ENCODE assay signal across 19 cellular contexts in genomic region chr6:54294965-54295532, GRCh38. TPM values are rescaled to one million over a fixed set of nuclear protein-coding genes. Genes with fewer than 3 reads are reported as not detected.
A peak's percentile ranks its signal among the peaks of the same experiment; 100 is the strongest.
DNase-seq lines count a peak whose midpoint lies in the region; ATAC-seq, FAIRE-seq and TF ChIP-seq lines count a peak whose summit lies in the region.
"Had no signal": no experiment of that assay in that cellular context is flagged by ENCODE, and none has a peak within 500 bp of the region (broad histone marks: within the 10 kb centered on the region; RNA-seq: fewer than 3 reads in every experiment).

No MANE protein-coding gene starts in this region.

- H3K4me1 ChIP-seq in left ventricle myocardium inferior = no peaks in the 10 kb centered on the region
- no peaks in the 10 kb centered on the region for H3K4me1 ChIP-seq in kidney (ENCODE audit: control insufficient read depth in 1 of 2, insufficient read depth in 1 of 2, low read depth in 1 of 2, low read length in 2 of 2)
- H3K4me1 ChIP-seq in spleen = no peaks in the 10 kb centered on the region
- peaks cover 7% of the 10 kb centered on the region; the same call in 1 of the 2 replicates for H3K4me1 ChIP-seq in MM.1S (ENCODE audit: low read length)
- H3K4me1 ChIP-seq: BLaER1, Caco-2 had no signal

- H3F3A ChIP-seq in MM.1S (ENCODE audit: insufficient read depth, low read length) = no peaks in the 10 kb centered on the region

- TF ChIP-seq POLR2A in spleen (IDR thresholded peaks at IDR 0.05) = no peak

- H3K9me3 ChIP-seq in left ventricle myocardium inferior (replicated peaks) (no peaks in the 10 kb centered on the region), kidney (ENCODE audit: control insufficient read depth in 1 of 2, low read length in 2 of 2) (no peaks in the 10 kb centered on the region), spleen (peaks cover 0 to 5% (median 0%) of the 10 kb centered on the region in 8 donors), MM.1S (replicated peaks; ENCODE audit: insufficient read depth, low read length) (no peaks in the 10 kb centered on the region)
- H3K9me3 ChIP-seq: BLaER1, Caco-2 had no signal

- intact Hi-C loops in Right ventricle myocardium superior (cut with DNase I) = no loop called here
- intact Hi-C loops in left ventricle myocardium inferior (cut with micrococcal nuclease) = no loop called here
- intact Hi-C loops in kidney (cut with DNase I) = no loop called here
- intact Hi-C loops in spleen (cut with DNase I; ENCODE audit: low total_unique reads) = no loop called here

- H3K9ac ChIP-seq in kidney (ENCODE audit: low read length in 2 of 2) = no peak overlapping the region
- H3K9ac ChIP-seq in MM.1S (ENCODE audit: low read length) = no peak overlapping the region
- H3K9ac ChIP-seq: BLaER1 had no signal

- H3K27me3 ChIP-seq in left ventricle myocardium inferior (ENCODE audit: low read depth) (no peaks in the 10 kb centered on the region), spleen (replicated peaks in 1 of 7) (no peaks in the 10 kb centered on the region), MM.1S (replicated peaks; ENCODE audit: insufficient read depth, low read length) (no peaks in the 10 kb centered on the region)
- H3K27me3 ChIP-seq: BLaER1 had no signal

- H3K4me3 ChIP-seq in left ventricle myocardium inferior (no peak overlapping the region), kidney (ENCODE audit: low read length in 2 of 2) (no peak overlapping the region), spleen (no peak overlapping the region), MM.1S (ENCODE audit: low read length) (no peak overlapping the region)
- H3K4me3 ChIP-seq: BLaER1 had no signal

- 74 to 96% (median 89%) methylated on average over 6 to 8 of the region's 8 CpGs for WGBS in spleen, 5 donors

- H3K36me3 ChIP-seq in left ventricle myocardium inferior (no peaks in the 10 kb centered on the region), kidney (ENCODE audit: control insufficient read depth in 1 of 2, insufficient read depth in 2 of 2, low read length in 2 of 2) (no peaks in the 10 kb centered on the region), spleen (no peaks in the 10 kb centered on the region), MM.1S (replicated peaks; ENCODE audit: insufficient read depth, low read length) (no peaks in the 10 kb centered on the region)
- H3K36me3 ChIP-seq: BLaER1 had no signal

- no peak overlapping the region for H2AFZ ChIP-seq in MM.1S (ENCODE audit: low read length)

- no peaks in the 10 kb centered on the region for H3K79me2 ChIP-seq in MM.1S (ENCODE audit: low read length)

- H3K4me2 ChIP-seq in MM.1S (ENCODE audit: low read depth, low read length) = no peak overlapping the region
- H3K4me2 ChIP-seq: BLaER1 had no signal

- H3K27ac ChIP-seq in left ventricle myocardium inferior (replicated peaks) (no peak overlapping the region), kidney (ENCODE audit: low read depth in 2 of 2, low read length in 2 of 2) (no peak overlapping the region), spleen (no peak overlapping the region), MM.1S (ENCODE audit: low read length) (no peak overlapping the region)
- H3K27ac ChIP-seq: BLaER1 had no signal

- no peak for ATAC-seq in Right ventricle myocardium superior (ENCODE audit: poor library complexity)
- ATAC-seq: HepG2 had no signal

- no peak for FAIRE-seq in kidney (lab: Jason Lieb, UNC)
- FAIRE-seq: GM19239, HepG2 had no signal

- H4K20me1 ChIP-seq in MM.1S (ENCODE audit: insufficient read depth, low read length) = no peaks in the 10 kb centered on the region
- H4K20me1 ChIP-seq: BLaER1 had no signal

- no peak for TF ChIP-seq CTCF in left ventricle myocardium inferior (IDR thresholded peaks at IDR 0.05; ENCODE audit: borderline replicate concordance)
- no peak for TF ChIP-seq CTCF in kidney (IDR thresholded peaks at IDR 0.05; ENCODE audit: borderline replicate concordance, extremely low read depth, insufficient read depth)
- TF ChIP-seq CTCF in spleen (IDR thresholded peaks at IDR 0.05 in 8 of 11, conservative IDR thresholded peaks at IDR 0.05 in 3 of 11) = no peak
- no peak for TF ChIP-seq CTCF in MM.1S (IDR thresholded peaks at IDR 0.05; ENCODE audit: low read length)

- H3K9me2 ChIP-seq in MM.1S (replicated peaks; ENCODE audit: insufficient read depth, low read length) = no peaks in the 10 kb centered on the region

- DNase-seq in Right ventricle myocardium superior (peak; percentile 34), left ventricle myocardium inferior (no peak), kidney (peak; percentile 39), spleen (peak; percentile 62), NCI-H510A treated with DMSO at 0.1 percent for 48 hours (lab: John Stamatoyannopoulos, UW) (no peak), MM.1S (no peak), mucosa of gallbladder (ENCODE audit: low spot score) (no peak)
- DNase-seq: 8988T; AML-193; Caco-2; CD8-positive, alpha-beta memory T cell; DMS53; GF-D8; GOT3; H9 had no signal

RNA-seq across cellular contexts. Expression of gene TINAG, which starts 13.2 kb away (rescaled TPM):
- 0.16 TPM for total RNA-seq in Right ventricle myocardium superior
- total RNA-seq in left ventricle myocardium inferior = 0.41 TPM
- 22.1 TPM for total RNA-seq in kidney
- 73.0 TPM for polyA plus RNA-seq in kidney (ENCODE audit: insufficient read depth, low read depth, low replicate concordance)
- total RNA-seq in spleen = not detected
- not detected for polyA plus RNA-seq in spleen
- 8.8 TPM for total RNA-seq in mucosa of gallbladder
- total RNA-seq: Caco-2; CD8-positive, alpha-beta memory T cell; H9; HT1080 had no signal
- polyA plus RNA-seq: CD8-positive, alpha-beta memory T cell had no signal

Comparison
In these comparisons a context has a peak if more than half of its experiments do, and no peak if none do; other contexts are left out.
1. DNase-seq: peak in Right ventricle myocardium superior (single experiment), kidney (single experiment) and spleen (single experiment); none in left ventricle myocardium inferior (single experiment), NCI-H510A treated with DMSO at 0.1 percent for 48 hours (single experiment), MM.1S (single experiment) and mucosa of gallbladder (single experiment).